Comparison of ENCODE assay signal across 16 cellular contexts in genomic region chr18:77058186-77058847, GRCh38.
DNase-seq lines count a peak whose midpoint lies in the region; ATAC-seq and TF ChIP-seq lines count a peak whose summit lies in the region.
"Had no signal": no experiment of that assay in that cellular context is flagged by ENCODE, and none has a peak within 500 bp of the region (broad histone marks: within the 10 kb centered on the region; RNA-seq: fewer than 3 reads in every experiment).

No MANE protein-coding gene starts in this region.

- H3K9me3 Mint-ChIP-seq in stimulated activated naive CD8-positive, alpha-beta T cell treated with anti-CD3 and anti-CD28 coated beads, Interleukin-15, amount 100 ng/mL, for 72 hours: no peaks in the 10 kb centered on the region
- H3K9me3 Mint-ChIP-seq: naive thymus-derived CD8-positive, alpha-beta T cell had no signal

- H2BK5ac ChIP-seq in mesendoderm (ENCODE audit: low read length): no peak overlapping the region

- no peaks in the 10 kb centered on the region for H3K79me2 ChIP-seq in mesendoderm (ENCODE audit: control insufficient read depth, insufficient read depth, low read length)

- no peaks in the 10 kb centered on the region for H3K9me3 ChIP-seq in HEK293 (ENCODE audit: control insufficient read depth, insufficient read depth, low read depth, low read length)
- no peaks in the 10 kb centered on the region for H3K9me3 ChIP-seq in esophagus muscularis mucosa
- no peaks in the 10 kb centered on the region for H3K9me3 ChIP-seq in subcutaneous abdominal adipose tissue (ENCODE audit: control insufficient read depth in 5 of 5, low read length in 5 of 5)
- H3K9me3 ChIP-seq in lower lobe of right lung: no peaks in the 10 kb centered on the region
- H3K9me3 ChIP-seq: SJCRH30 had no signal

- 92% methylated on average over 13 of the region's 39 CpGs for WGBS in esophagus muscularis mucosa
- WGBS in mesendoderm (ENCODE audit: extremely low coverage, insufficient coverage, low lambda C conversion rate): no CpG with 5 or more reads among the region's 39 CpGs

- H2BK15ac ChIP-seq in mesendoderm (replicated peaks; ENCODE audit: low read depth): no peak overlapping the region

- CTCF ChIA-PET in HEK293 (lab: Yijun Ruan, JAX): interaction anchor here (0.5 to 0.7 kb wide), 3 partner anchors 10 to 43 kb away, joined by 3 to 4 read pairs (median 3); no protein-coding TSS in a partner anchor

- peaks cover 25% of the 10 kb centered on the region for H3K4me1 ChIP-seq in HEK293 (ENCODE audit: control insufficient read depth, insufficient read depth, low read length)
- peaks cover 36 to 52% (median 42%) of the 10 kb centered on the region in 4 donors for H3K4me1 ChIP-seq in esophagus muscularis mucosa
- peaks cover 14% of the 10 kb centered on the region for H3K4me1 ChIP-seq in mesendoderm (ENCODE audit: control insufficient read depth, low read depth, low read length)
- peaks cover 9 to 75% (median 57%) of the 10 kb centered on the region in 5 donors for H3K4me1 ChIP-seq in subcutaneous abdominal adipose tissue (ENCODE audit: control insufficient read depth in 5 of 5, insufficient read depth in 5 of 5, low read length in 5 of 5)
- peaks cover 94% of the 10 kb centered on the region for H3K4me1 ChIP-seq in lower lobe of right lung

- POLR2A ChIA-PET in HEK293 (lab: Yijun Ruan, JAX): no interaction called here

- no peak overlapping the region for H3K9ac ChIP-seq in mesendoderm (ENCODE audit: low read length)
- H3K9ac ChIP-seq in subcutaneous abdominal adipose tissue (ENCODE audit: low read length in 5 of 5): peak overlapping the region in 1 of 5 donors; percentile 50

- peak overlapping the region; percentile 64 for H3K18ac ChIP-seq in mesendoderm (ENCODE audit: low read length)

- H3K79me1 ChIP-seq in mesendoderm (ENCODE audit: low read length): no peaks in the 10 kb centered on the region

- no peaks in the 10 kb centered on the region for H3K27me3 ChIP-seq in esophagus muscularis mucosa
- H3K27me3 ChIP-seq in mesendoderm (ENCODE audit: insufficient read depth, low read length, poor library complexity): no peaks in the 10 kb centered on the region
- H3K27me3 ChIP-seq in subcutaneous abdominal adipose tissue (ENCODE audit: control insufficient read depth in 5 of 5, insufficient read depth in 4 of 5, low read length in 5 of 5): no peaks in the 10 kb centered on the region
- H3K27me3 ChIP-seq in lower lobe of right lung (ENCODE audit: low read depth): no peaks in the 10 kb centered on the region
- H3K27me3 ChIP-seq: SJCRH30 had no signal

- H3K56ac ChIP-seq in mesendoderm (ENCODE audit: low read length): no peak overlapping the region

- TF ChIP-seq POLR2A in esophagus muscularis mucosa (IDR thresholded peaks at IDR 0.05; ENCODE audit: low read depth): no peak

- peaks cover 0 to 3% of the 10 kb centered on the region in 2 experiments; a peak in 1 of 3 replicates for H3K36me3 ChIP-seq in HEK293 (ENCODE audit: control insufficient read depth in 2 of 2, insufficient read depth in 1 of 2, low read length in 2 of 2)
- peaks cover 0 to 7% (median 2%) of the 10 kb centered on the region in 4 donors for H3K36me3 ChIP-seq in esophagus muscularis mucosa
- H3K36me3 ChIP-seq in mesendoderm (ENCODE audit: control insufficient read depth, insufficient read depth, low read length): no peaks in the 10 kb centered on the region
- H3K36me3 ChIP-seq in subcutaneous abdominal adipose tissue (ENCODE audit: control insufficient read depth in 5 of 5, insufficient read depth in 5 of 5, low read length in 5 of 5): peaks cover 0 to 8% (median 0%) of the 10 kb centered on the region in 5 donors
- peaks cover 3% of the 10 kb centered on the region for H3K36me3 ChIP-seq in lower lobe of right lung
- H3K36me3 ChIP-seq: SJCRH30 had no signal

- no peak overlapping the region for H3K4me3 Mint-ChIP-seq in stimulated activated naive CD8-positive, alpha-beta T cell treated with anti-CD3 and anti-CD28 coated beads, Interleukin-15, amount 100 ng/mL, for 72 hours
- H3K4me3 Mint-ChIP-seq: brain had no signal

- no peak for TF ChIP-seq EP300 in esophagus muscularis mucosa (IDR thresholded peaks at IDR 0.05)

- no peaks in the 10 kb centered on the region for H3K27me3 Mint-ChIP-seq in stimulated activated naive CD8-positive, alpha-beta T cell treated with anti-CD3 and anti-CD28 coated beads, Interleukin-15, amount 100 ng/mL, for 72 hours
- H3K27me3 Mint-ChIP-seq: brain; naive thymus-derived CD8-positive, alpha-beta T cell had no signal

- H3K4me3 ChIP-seq in HEK293 (ENCODE audit: low read depth, low read length) (no peak overlapping the region), esophagus muscularis mucosa (no peak overlapping the region), mesendoderm (ENCODE audit: low read length) (no peak overlapping the region), subcutaneous abdominal adipose tissue (ENCODE audit: low read depth in 1 of 5, low read length in 5 of 5) (peak overlapping the region in 3 of 5 donors; percentile 27 to 44 (median 31)), lower lobe of right lung (no peak overlapping the region)
- H3K4me3 ChIP-seq: SJCRH30 had no signal

- no peak overlapping the region for H2AK5ac ChIP-seq in mesendoderm (ENCODE audit: low read length)

- H4K5ac ChIP-seq in mesendoderm (ENCODE audit: low read length): no peak overlapping the region

- no peak overlapping the region for H3K27ac Mint-ChIP-seq in stimulated activated naive CD8-positive, alpha-beta T cell treated with anti-CD3 and anti-CD28 coated beads, Interleukin-15, amount 100 ng/mL, for 72 hours

- peak overlapping the region; percentile 73 for H3K4ac ChIP-seq in mesendoderm (ENCODE audit: low read depth, low read length)

- no peak for ATAC-seq in lower lobe of right lung
- no peak for ATAC-seq in stimulated activated naive CD8-positive, alpha-beta T cell treated with anti-CD3 and anti-CD28 coated beads, Interleukin-15, amount 100 ng/mL, for 72 hours
- ATAC-seq: HCT116; naive thymus-derived CD8-positive, alpha-beta T cell had no signal

- no peak overlapping the region for H3K23ac ChIP-seq in mesendoderm (ENCODE audit: low read length)

- H2BK120ac ChIP-seq in mesendoderm (ENCODE audit: low read depth, low read length): no peak overlapping the region

- H3K4me1 Mint-ChIP-seq in stimulated activated naive CD8-positive, alpha-beta T cell treated with anti-CD3 and anti-CD28 coated beads, Interleukin-15, amount 100 ng/mL, for 72 hours: peaks cover 86% of the 10 kb centered on the region

- TF ChIP-seq CTCF in HEK293 (tag by site-specific recombination; IDR thresholded peaks at IDR 0.05) (no peak), esophagus muscularis mucosa (IDR thresholded peaks at IDR 0.05) (no peak), lower lobe of right lung (IDR thresholded peaks at IDR 0.05) (no peak)

- H4K8ac ChIP-seq in mesendoderm (ENCODE audit: low read depth, low read length): no peak overlapping the region

- no peak for DNase-seq in esophagus muscularis mucosa (ENCODE audit: extremely low spot score)
- DNase-seq in mesendoderm: no peak
- DNase-seq in NCI-H2081 treated with DMSO at 0.1 percent for 48 hours (lab: John Stamatoyannopoulos, UW): no peak
- DNase-seq in lower lobe of right lung: no peak
- no peak for DNase-seq in activated CD8-positive, alpha-beta memory T cell treated with anti-CD3 and anti-CD28 coated beads for 24 hours
- no peak for DNase-seq in stimulated activated naive CD8-positive, alpha-beta T cell treated with anti-CD3 and anti-CD28 coated beads, Interleukin-15, amount 100 ng/mL, for 72 hours
- DNase-seq: activated gamma-delta T cell treated with Interleukin-2 at 50 U/mL for 16 hours; DMS53; naive thymus-derived CD8-positive, alpha-beta T cell; NCI-H187; SJCRH30; small intestine had no signal

- intact Hi-C loops in esophagus muscularis mucosa (cut with DNase I): loop anchor here (10.0 kb wide), 1 partner anchor 54 kb away; no protein-coding TSS in a partner anchor
- intact Hi-C loops in lower lobe of right lung (cut with DNase I): no loop called here

- no peak overlapping the region for H3K27ac ChIP-seq in HEK293 (ENCODE audit: extremely low read depth, low read depth, low read length)
- H3K27ac ChIP-seq in esophagus muscularis mucosa (replicated peaks in 1 of 4): peak overlapping the region; percentile 2 to 56 (median 30)
- no peak overlapping the region for H3K27ac ChIP-seq in mesendoderm (ENCODE audit: low read depth, low read length)
- H3K27ac ChIP-seq in subcutaneous abdominal adipose tissue (ENCODE audit: low read depth, low read length): no peak overlapping the region
- H3K27ac ChIP-seq in lower lobe of right lung: no peak overlapping the region
- H3K27ac ChIP-seq: SJCRH30 had no signal

- no peak overlapping the region for H3K4me2 ChIP-seq in mesendoderm (ENCODE audit: low read length)

TF ChIP-seq in HEK293, 187 proteins besides CTCF, POLR2A, EP300 and RAD21:
- TF ChIP-seq ZFP37 (tag by site-specific recombination; IDR thresholded peaks at IDR 0.05) (no peak), SP3 (tag by site-specific recombination; IDR thresholded peaks at IDR 0.05) (no peak), ZNF202 (tag by site-specific recombination; IDR thresholded peaks at IDR 0.05; ENCODE audit: borderline replicate concordance) (no peak), ZSCAN30 (tag by site-specific recombination; IDR thresholded peaks at IDR 0.05) (no peak), ZNF341 (tag by site-specific recombination; IDR thresholded peaks at IDR 0.05; ENCODE audit: low read depth) (0 out of 2 replicates have a peak, but pooled peaks have one; percentile 15), ZNF19 (tag by site-specific recombination; IDR thresholded peaks at IDR 0.05; ENCODE audit: low read depth) (no peak)

Comparison
In these comparisons a context has a peak if more than half of its experiments do, and no peak if none do; other contexts are left out.
1. H3K27ac ChIP-seq: peak in esophagus muscularis mucosa (4 of 4); none in HEK293 (single experiment), mesendoderm (single experiment), subcutaneous abdominal adipose tissue (single experiment) and lower lobe of right lung (single experiment).
2. H3K4me3 ChIP-seq: peak in subcutaneous abdominal adipose tissue (3 of 5); none in HEK293 (single experiment), esophagus muscularis mucosa (0 of 4), mesendoderm (single experiment) and lower lobe of right lung (single experiment).